Comparison of ENCODE assay signal across 11 cellular contexts in genomic region chr1:84700065-84700464, GRCh38. TPM values are rescaled to one million over a fixed set of nuclear protein-coding genes. Genes with fewer than 3 reads are reported as not detected.
DNase-seq lines count a peak whose midpoint lies in the region; ATAC-seq, FAIRE-seq and TF ChIP-seq lines count a peak whose summit lies in the region.
"Had no signal": no experiment of that assay in that cellular context is flagged by ENCODE, and none has a peak within 500 bp of the region (broad histone marks: within the 10 kb centered on the region; RNA-seq: fewer than 3 reads in every experiment).

No MANE protein-coding gene starts in this region.

- H3K4me1 Mint-ChIP-seq in central memory CD8-positive, alpha-beta T cell: no peaks in the 10 kb centered on the region
- H3K4me1 Mint-ChIP-seq in activated T-cell treated with anti-CD3 and anti-CD28 coated beads, Interleukin-2, amount 50 U/mL, for 24 hours (ENCODE audit: low read depth): peaks cover 12% of the 10 kb centered on the region

- H3K27me3 Mint-ChIP-seq in central memory CD8-positive, alpha-beta T cell: peaks cover 14% of the 10 kb centered on the region
- H3K27me3 Mint-ChIP-seq in activated T-cell treated with anti-CD3 and anti-CD28 coated beads, Interleukin-2, amount 50 U/mL, for 24 hours: peaks cover 12% of the 10 kb centered on the region
- H3K27me3 Mint-ChIP-seq: IgD-negative memory B cell had no signal

- no peaks in the 10 kb centered on the region for H3K9me3 Mint-ChIP-seq in central memory CD8-positive, alpha-beta T cell
- H3K9me3 Mint-ChIP-seq in activated T-cell treated with anti-CD3 and anti-CD28 coated beads, Interleukin-2, amount 50 U/mL, for 24 hours: no peaks in the 10 kb centered on the region
- H3K9me3 Mint-ChIP-seq: IgD-negative memory B cell had no signal

- in situ Hi-C loops in G401 (cut with HindIII; ENCODE audit: low sequenced_read_pairs): no loop called here

- peak overlapping the region; percentile 36 for H3K27ac Mint-ChIP-seq in central memory CD8-positive, alpha-beta T cell (ENCODE audit: low read depth)
- H3K27ac Mint-ChIP-seq in activated T-cell treated with anti-CD3 and anti-CD28 coated beads, Interleukin-2, amount 50 U/mL, for 24 hours: no peak overlapping the region

- peak; percentile 80 for FAIRE-seq in GM12892 (lab: Jason Lieb, UNC)

- no peak for TF ChIP-seq POLR2A in GM12892 (IDR thresholded peaks at IDR 0.05; ENCODE audit: low read depth, low read length)

- H3K4me3 Mint-ChIP-seq in central memory CD8-positive, alpha-beta T cell: no peak overlapping the region
- no peak overlapping the region for H3K4me3 Mint-ChIP-seq in activated T-cell treated with anti-CD3 and anti-CD28 coated beads, Interleukin-2, amount 50 U/mL, for 24 hours

- no peaks in the 10 kb centered on the region for H3K36me3 Mint-ChIP-seq in central memory CD8-positive, alpha-beta T cell (ENCODE audit: insufficient read depth)
- H3K36me3 Mint-ChIP-seq in activated T-cell treated with anti-CD3 and anti-CD28 coated beads, Interleukin-2, amount 50 U/mL, for 24 hours (ENCODE audit: low read depth): no peaks in the 10 kb centered on the region

- DNase-seq in GM12892 (ENCODE audit: insufficient read length) (no peak), G401 (ENCODE audit: low spot score) (no peak), NCI-H128 (lab: John Stamatoyannopoulos, UW; ENCODE audit: unreplicated experiment) (no peak)
- no peak for DNase-seq in central memory CD8-positive, alpha-beta T cell (ENCODE audit: low spot score in 2 of 2)
- DNase-seq in activated T-cell treated with anti-CD3 and anti-CD28 coated beads, Interleukin-2, amount 50 U/mL, for 48 hours: no peak
- no peak for DNase-seq in activated T-cell treated with anti-CD3 and anti-CD28 coated beads, Interleukin-2, amount 50 U/mL, for 24 hours
- DNase-seq: stimulated activated CD4-positive, alpha-beta T cell treated with anti-CD3 and anti-CD28 coated beads, Interleukin-4, amount 100 ng/mL, for 4 hours had no signal

- ATAC-seq in GM21576 (IDR thresholded peaks at IDR 0.05; ENCODE audit: unreplicated experiment): peak; percentile 81
- ATAC-seq in HG03575 (IDR thresholded peaks at IDR 0.05; ENCODE audit: extremely low read depth, insufficient number of reproducible peaks, low FRiP score, unreplicated experiment): peak; percentile 58
- ATAC-seq in central memory CD8-positive, alpha-beta T cell (replicated peaks; ENCODE audit: extremely low read depth, poor library complexity, severe bottlenecking): no peak
- ATAC-seq: Panc1 had no signal

RNA-seq across cellular contexts. Expression of gene SSX2IP, which starts 9.8 kb away (rescaled TPM):
- 4.7 TPM for polyA plus RNA-seq in GM12892 (2012; ENCODE audit: missing spikeins)
- total RNA-seq in G401 (2014; rRNA removed; shearing (Covaris generic)): 7.5 and 13.1 TPM in 2 replicates
